8 cellular contexts compared by ENCODE assay signal in the genomic region with DNA sequence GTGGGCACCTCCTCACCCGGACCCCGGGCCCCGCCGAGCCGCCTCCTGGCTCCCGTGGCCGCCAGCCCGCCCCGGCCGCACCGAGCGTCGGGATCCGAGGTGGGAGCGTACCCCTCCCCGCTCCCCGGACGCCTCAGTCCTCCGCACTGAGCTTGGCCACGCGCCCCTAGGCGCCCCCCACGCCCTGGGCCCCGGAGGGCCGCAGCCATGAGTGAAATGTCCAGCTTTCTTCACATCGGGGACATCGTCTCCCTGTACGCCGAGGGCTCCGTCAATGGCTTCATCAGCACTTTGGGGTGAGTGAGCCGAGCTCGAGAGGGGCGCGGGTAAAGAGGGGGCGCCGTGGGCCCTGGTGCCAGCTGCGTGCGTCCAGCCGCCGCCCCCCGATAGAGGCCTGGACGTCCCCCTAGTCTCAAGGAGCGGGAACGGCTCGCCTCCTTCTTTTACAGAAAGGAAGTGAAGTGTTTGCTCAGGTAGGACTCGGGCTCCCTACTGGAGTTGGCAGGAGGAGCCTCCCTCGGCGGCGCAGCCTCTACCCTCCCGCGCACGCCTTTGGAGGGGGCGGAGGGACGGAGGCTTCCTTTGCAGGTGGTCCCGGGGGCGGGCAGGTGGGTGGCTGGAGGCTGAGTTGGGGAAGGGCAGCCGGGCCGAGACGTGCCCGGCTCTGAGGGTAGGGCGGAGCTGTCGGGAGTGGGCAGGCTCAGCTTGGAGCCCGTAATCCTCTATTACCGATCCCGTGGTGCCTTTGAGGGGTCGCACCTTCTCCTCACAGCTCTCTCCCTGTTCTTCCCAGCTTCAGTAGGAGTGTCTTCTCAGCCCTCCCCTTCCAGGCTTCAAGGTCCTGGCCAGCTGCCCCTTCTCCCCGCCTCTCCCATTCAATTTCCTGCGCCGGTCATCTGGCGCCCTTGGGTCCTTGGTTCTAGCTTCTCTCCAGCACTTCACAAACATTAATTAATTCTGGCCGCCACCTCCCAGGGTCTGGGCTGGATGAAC. TPM values are rescaled to one million over a fixed set of nuclear protein-coding genes. Genes with fewer than 3 reads are reported as not detected.
DNase-seq lines count a peak whose midpoint lies in the region; ATAC-seq and TF ChIP-seq lines count a peak whose summit lies in the region.

No MANE protein-coding gene starts in this region.

- peak; percentile 10 for TF ChIP-seq POLR2A in GM19193 (IDR thresholded peaks at IDR 0.05; ENCODE audit: extremely low read depth, insufficient read depth, insufficient read length)

- H3K36me3 ChIP-seq in SK-N-MC (ENCODE audit: insufficient read depth, low read length) (no peaks in the 10 kb centered on the region), brain microvascular endothelial cell (replicated peaks) (no peaks in the 10 kb centered on the region)

- DNase-seq in AG08396 (ENCODE audit: low spot score) (peak; percentile 45), SK-N-MC (ENCODE audit: low read depth, low spot score) (no peak), brain microvascular endothelial cell (no peak), left colon (peak; percentile 61 to 72), NCI-H446 treated with DMSO at 0.1 percent for 48 hours (lab: John Stamatoyannopoulos, UW) (no peak)
- DNase-seq in stimulated activated CD8-positive, alpha-beta memory T cell treated with anti-CD3 and anti-CD28 coated beads, Interleukin-4, amount 100 ng/mL, for 24 hours (ENCODE audit: low read depth) = peak; percentile 31

- H3K4me3 ChIP-seq in SK-N-MC (peak overlapping the region; percentile 90), brain microvascular endothelial cell (ENCODE audit: low read depth, low read length) (peak overlapping the region; percentile 63)

- in situ Hi-C loops in brain microvascular endothelial cell (cut with HindIII; ENCODE audit: low pct_ligation_motif_present, low sequenced_read_pairs) = no loop called here

- intact Hi-C loops in left colon (cut with DNase I, micrococcal nuclease) = no loop called here

- H3K9me3 ChIP-seq in SK-N-MC (ENCODE audit: low read depth, low read length) = no peaks in the 10 kb centered on the region

- TF ChIP-seq CTCF in brain microvascular endothelial cell (IDR thresholded peaks at IDR 0.05; ENCODE audit: low read depth, low read length, missing control alignments) = no peak

- H3K27me3 ChIP-seq in brain microvascular endothelial cell (replicated peaks) = no peaks in the 10 kb centered on the region

- ATAC-seq in HG03460 (IDR thresholded peaks at IDR 0.05; ENCODE audit: unreplicated experiment) (peak; percentile 25), left colon (peak; percentile 38)

- H3K9ac ChIP-seq in SK-N-MC (ENCODE audit: insufficient read length) = peak overlapping the region; percentile 77

- H3K27ac ChIP-seq in SK-N-MC (no peak overlapping the region), brain microvascular endothelial cell (no peak overlapping the region)

RNA-seq across cellular contexts. Expression of gene ITPR3, which starts 0.6 kb away (rescaled TPM):
- total RNA-seq in left colon = 100 to 1,000 TPM; 106 to 108 TPM

RNA-seq across cellular contexts. Expression of gene BAK1, which starts 41.6 kb away (rescaled TPM):
- 10 to 100 TPM; 85.6 to 93.5 TPM for total RNA-seq in left colon

Comparison
In these comparisons a context has a peak if more than half of its experiments do, and no peak if none do; other contexts are left out.
1. DNase-seq: peak in AG08396 (single experiment), left colon (2 of 2) and stimulated activated CD8-positive, alpha-beta memory T cell treated with anti-CD3 and anti-CD28 coated beads, Interleukin-4, amount 100 ng/mL, for 24 hours (single experiment); none in SK-N-MC (single experiment), brain microvascular endothelial cell (single experiment) and NCI-H446 treated with DMSO at 0.1 percent for 48 hours (single experiment).